ENCODE assay signal across 10 cellular contexts in the genomic region with DNA sequence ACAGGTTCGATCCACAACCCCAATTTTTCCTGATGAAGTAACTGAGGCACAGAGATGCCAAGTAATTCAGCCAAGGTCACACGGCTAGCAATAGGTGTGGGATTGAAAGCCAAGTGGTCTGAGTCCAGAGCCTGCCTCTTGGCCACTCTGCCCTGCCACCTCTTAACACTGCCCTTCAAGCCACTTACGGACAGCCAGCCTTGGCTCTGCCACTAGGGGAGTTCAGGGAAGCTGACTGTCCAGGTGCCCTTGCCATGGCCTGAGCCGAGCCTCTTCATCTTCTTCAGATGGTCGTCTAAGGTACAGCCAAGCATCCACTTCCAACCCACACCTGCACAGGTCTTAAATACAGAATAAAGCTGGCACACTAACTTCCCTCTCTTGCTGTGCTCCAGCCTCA.
"Had no signal": no experiment of that assay in that cellular context is flagged by ENCODE, and none has a peak within 500 bp of the region (broad histone marks: within the 10 kb centered on the region; RNA-seq: fewer than 3 reads in every experiment).

No MANE protein-coding gene starts in this region.

- H3K27ac Mint-ChIP-seq: activated CD4-positive, alpha-beta memory T cell treated with anti-CD3 and anti-CD28 coated beads, Interleukin-2, amount 10 ng/mL, durations not matched to agents 7 days and 5 days; activated naive CD8-positive, alpha-beta T cell treated with anti-CD3 and anti-CD28 coated beads, Interleukin-2, amount 50 U/mL, for 24 hours; activated T-cell treated with anti-CD3 and anti-CD28 coated beads, Interleukin-2, amount 50 U/mL, for 72 hours had no signal

- H3K9me3 ChIP-seq: tibial artery had no signal

- ATAC-seq: activated naive CD8-positive, alpha-beta T cell treated with anti-CD3 and anti-CD28 coated beads, Interleukin-2, amount 50 U/mL, for 24 hours; activated T-cell treated with anti-CD3 and anti-CD28 coated beads, Interleukin-2, amount 50 U/mL, for 72 hours; foreskin keratinocyte; left cardiac atrium had no signal

- H3K36me3 ChIP-seq: tibial artery had no signal

- H3K4me3 ChIP-seq: skin epidermis, tibial artery had no signal

- H3K9me3 Mint-ChIP-seq: activated CD4-positive, alpha-beta memory T cell treated with anti-CD3 and anti-CD28 coated beads, Interleukin-2, amount 10 ng/mL, durations not matched to agents 7 days and 5 days; activated naive CD8-positive, alpha-beta T cell treated with anti-CD3 and anti-CD28 coated beads, Interleukin-2, amount 50 U/mL, for 24 hours; activated T-cell treated with anti-CD3 and anti-CD28 coated beads, Interleukin-2, amount 50 U/mL, for 72 hours had no signal

- H3K27ac ChIP-seq: foreskin keratinocyte, skin epidermis, tibial artery had no signal

- DNase-seq: activated CD4-positive, alpha-beta memory T cell treated with anti-CD3 and anti-CD28 coated beads, Interleukin-2, amount 10 ng/mL, durations not matched to agents 7 days and 5 days; activated CD4-positive, alpha-beta T cell treated with anti-CD3 and anti-CD28 coated beads for 1 hour; activated CD8-positive, alpha-beta memory T cell treated with anti-CD3 and anti-CD28 coated beads, Interleukin-2, amount 50 U/mL, for 4 hours; activated naive CD8-positive, alpha-beta T cell treated with anti-CD3 and anti-CD28 coated beads, Interleukin-2, amount 50 U/mL, for 24 hours; activated T-cell treated with anti-CD3 and anti-CD28 coated beads, Interleukin-2, amount 50 U/mL, for 72 hours; foreskin keratinocyte; left cardiac atrium; stimulated activated CD4-positive, alpha-beta T cell treated with anti-CD3 and anti-CD28 coated beads, Interleukin-4, amount 100 ng/mL, for 4 hours; tibial artery had no signal
